Comparison of ENCODE assay signal across 7 cellular contexts in the genomic region with DNA sequence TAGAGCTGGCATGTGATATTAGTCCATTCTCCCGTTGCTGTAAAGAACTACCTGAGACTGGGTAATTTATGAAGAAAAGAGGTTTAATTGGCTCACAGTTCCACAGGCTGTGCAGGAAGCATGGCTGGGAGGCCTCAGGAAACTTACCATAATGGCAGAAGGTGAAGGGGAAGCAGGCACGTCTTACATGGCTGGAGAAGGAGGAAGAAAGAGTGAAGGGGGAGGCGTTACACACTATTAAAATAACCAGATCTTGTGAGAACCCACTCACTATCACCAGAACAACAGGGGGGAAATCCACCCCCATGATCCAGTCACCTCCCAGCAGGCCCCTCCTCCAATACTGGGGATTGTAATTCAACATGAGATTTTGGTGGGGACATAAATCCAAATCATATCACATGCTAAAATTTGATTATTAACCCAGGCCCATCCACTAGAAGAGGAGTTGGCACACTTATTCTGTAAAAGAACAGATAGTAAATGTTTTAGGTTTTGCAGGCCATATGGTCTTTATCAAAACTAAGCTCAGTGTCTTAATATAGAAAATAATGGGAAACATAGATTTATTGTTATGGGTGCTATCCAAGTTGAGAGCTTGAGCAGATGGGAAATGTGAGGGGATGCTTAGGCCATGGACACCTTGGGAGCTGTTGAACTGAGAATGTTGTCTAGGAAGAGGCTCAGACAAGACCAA.
"Had no signal": no experiment of that assay in that cellular context is flagged by ENCODE, and none has a peak within 500 bp of the region (broad histone marks: within the 10 kb centered on the region; RNA-seq: fewer than 3 reads in every experiment).

No MANE protein-coding gene starts in this region.

- DNase-seq: GM23248, GOT3, H7 had no signal

- H3K9ac ChIP-seq: GM23248 had no signal

- H3K36me3 ChIP-seq: HAP-1 had no signal

- H3K27ac ChIP-seq: GM23248, HL-60 had no signal

- H3K9me3 ChIP-seq: HAP-1 had no signal

- H3K4me3 ChIP-seq: GM23248, HAP-1 had no signal

- H2AFZ ChIP-seq: GM23248 had no signal

- H3K4me1 ChIP-seq: HAP-1 had no signal

- H3K27ac Mint-ChIP-seq: IgD-negative memory B cell had no signal

- FAIRE-seq: HepG2 had no signal

- ATAC-seq: HepG2 had no signal
